8 cellular contexts compared by ENCODE assay signal in genomic region chr18:63235920-63236319, GRCh38.
DNase-seq lines count a peak whose midpoint lies in the region; ATAC-seq and TF ChIP-seq lines count a peak whose summit lies in the region.
"Not testable (repeated sequence)": the region's sequence is repeated elsewhere in the genome, so short reads cannot be mapped to it uniquely, and the experiment has no call there.

No MANE protein-coding gene starts in this region.

- not testable (repeated sequence) for H3K9me3 ChIP-seq in CD4-positive, CD25-positive, alpha-beta regulatory T cell (ENCODE audit: control insufficient read depth in 2 of 2, low read length in 2 of 2); ascending aorta; gastroesophageal sphincter; thoracic aorta

- H3K36me3 ChIP-seq in CD4-positive, CD25-positive, alpha-beta regulatory T cell (ENCODE audit: control insufficient read depth, insufficient read depth, low read length), result peaks cover 24% of the 10 kb centered on the region
- not testable (repeated sequence) for H3K36me3 ChIP-seq in ascending aorta, gastroesophageal sphincter, thoracic aorta

- intact Hi-C loops in activated CD4-positive, alpha-beta T cell treated with anti-CD3 and anti-CD28 coated beads for 36 hours (cut with DNase I, micrococcal nuclease), result loop anchor here (1.0 to 5.0 kb wide), 2 partner anchors 23 to 34 kb away; no protein-coding TSS in a partner anchor
- intact Hi-C loops in ascending aorta (cut with DNase I), result loop anchor here (2.0 to 5.0 kb wide), 2 partner anchors 83 to 89 kb away; partner anchors contain the start of gene BCL2

- TF ChIP-seq CTCF in ascending aorta (IDR thresholded peaks at IDR 0.05); gastroesophageal sphincter (IDR thresholded peaks at IDR 0.05); thoracic aorta (IDR thresholded peaks at IDR 0.05): not testable (repeated sequence)

- peak overlapping the region; percentile 14 for H3K27ac ChIP-seq in CD4-positive, CD25-positive, alpha-beta regulatory T cell (ENCODE audit: insufficient read depth, low read length, poor library complexity, severe bottlenecking)
- H3K27ac ChIP-seq in ascending aorta (peak overlapping the region; percentile 91), gastroesophageal sphincter (peak overlapping the region; percentile 57 to 86 (median 84)), thoracic aorta (peak overlapping the region; percentile 84 to 96)

- not testable (repeated sequence) for H3K27me3 Mint-ChIP-seq in CD4-positive, CD25-positive, alpha-beta regulatory T cell; activated CD4-positive, alpha-beta T cell treated with anti-CD3 and anti-CD28 coated beads for 36 hours; activated T-helper 17 cell treated with anti-CD3 and anti-CD28 coated beads, Interleukin-2, amount 50 U/mL, for 72 hours; natural killer cell treated with Interleukin-12 subunit alpha and Interleukin-12 subunit beta and Interleukin-15 and Interleukin-18, amount 100 ng/mL, for 72 hours

- CTCF ChIA-PET in activated CD4-positive, alpha-beta T cell treated with anti-CD3 and anti-CD28 coated beads for 36 hours (lab: Charles Lee), result not testable (repeated sequence)

- peaks cover 40% of the 10 kb centered on the region for H3K4me1 ChIP-seq in CD4-positive, CD25-positive, alpha-beta regulatory T cell (ENCODE audit: control insufficient read depth, insufficient read depth, low read length, poor library complexity, severe bottlenecking)
- H3K4me1 ChIP-seq in ascending aorta, result peaks cover 0 to 30% of the 10 kb centered on the region in 2 donors
- H3K4me1 ChIP-seq in gastroesophageal sphincter, result peaks cover 4 to 56% (median 10%) of the 10 kb centered on the region in 3 donors
- H3K4me1 ChIP-seq in thoracic aorta (ENCODE audit: control insufficient read depth in 1 of 2, low read depth in 2 of 2), result peaks cover 15 to 35% of the 10 kb centered on the region in 2 donors

- not testable (repeated sequence) for DNase-seq in CD4-positive, CD25-positive, alpha-beta regulatory T cell; ascending aorta (ENCODE audit: low spot score in 2 of 2); natural killer cell treated with Interleukin-12 subunit alpha and Interleukin-12 subunit beta and Interleukin-15 and Interleukin-18, amount 100 ng/mL, for 72 hours (ENCODE audit: low spot score); thoracic aorta (ENCODE audit: low spot score)
- DNase-seq in activated CD4-positive, alpha-beta T cell treated with anti-CD3 and anti-CD28 coated beads for 36 hours, result peak; percentile 56
- DNase-seq in stimulated activated CD4-positive, alpha-beta T cell treated with anti-CD3 and anti-CD28 coated beads, Interleukin-4, amount 100 ng/mL, for 24 hours, result peak; percentile 43

- POLR2A ChIA-PET in activated CD4-positive, alpha-beta T cell treated with anti-CD3 and anti-CD28 coated beads for 36 hours (lab: Charles Lee), result interaction anchor here (0.6 kb wide), 1 partner anchor 85 kb away, joined by 3 read pairs; no protein-coding TSS in a partner anchor

- H3K9me3 Mint-ChIP-seq in CD4-positive, CD25-positive, alpha-beta regulatory T cell; activated T-helper 17 cell treated with anti-CD3 and anti-CD28 coated beads, Interleukin-2, amount 50 U/mL, for 72 hours; natural killer cell treated with Interleukin-12 subunit alpha and Interleukin-12 subunit beta and Interleukin-15 and Interleukin-18, amount 100 ng/mL, for 72 hours: not testable (repeated sequence)
- H3K9me3 Mint-ChIP-seq in activated CD4-positive, alpha-beta T cell treated with anti-CD3 and anti-CD28 coated beads for 36 hours (ENCODE audit: low read depth), result peaks cover 25% of the 10 kb centered on the region

- peak overlapping the region in 2 of 4 donors; percentile 17 to 55 for H3K4me3 Mint-ChIP-seq in CD4-positive, CD25-positive, alpha-beta regulatory T cell
- not testable (repeated sequence) for H3K4me3 Mint-ChIP-seq in activated CD4-positive, alpha-beta T cell treated with anti-CD3 and anti-CD28 coated beads for 36 hours
- H3K4me3 Mint-ChIP-seq in activated T-helper 17 cell treated with anti-CD3 and anti-CD28 coated beads, Interleukin-2, amount 50 U/mL, for 72 hours, result peak overlapping the region; percentile 82
- peak overlapping the region; percentile 33 for H3K4me3 Mint-ChIP-seq in natural killer cell treated with Interleukin-12 subunit alpha and Interleukin-12 subunit beta and Interleukin-15 and Interleukin-18, amount 100 ng/mL, for 72 hours

- not testable (repeated sequence) for TF ChIP-seq POLR2A in gastroesophageal sphincter (IDR thresholded peaks at IDR 0.05)

- H3K4me3 ChIP-seq in CD4-positive, CD25-positive, alpha-beta regulatory T cell (ENCODE audit: low read depth, low read length); ascending aorta; gastroesophageal sphincter; thoracic aorta: not testable (repeated sequence)

- not testable (repeated sequence) for TF ChIP-seq EP300 in gastroesophageal sphincter (IDR thresholded peaks at IDR 0.05)

- peak overlapping the region in 1 of 3 donors; percentile 73 for H3K27ac Mint-ChIP-seq in CD4-positive, CD25-positive, alpha-beta regulatory T cell
- peak overlapping the region; percentile 85 for H3K27ac Mint-ChIP-seq in activated CD4-positive, alpha-beta T cell treated with anti-CD3 and anti-CD28 coated beads for 36 hours
- peak overlapping the region; percentile 86 for H3K27ac Mint-ChIP-seq in activated T-helper 17 cell treated with anti-CD3 and anti-CD28 coated beads, Interleukin-2, amount 50 U/mL, for 72 hours
- H3K27ac Mint-ChIP-seq in natural killer cell treated with Interleukin-12 subunit alpha and Interleukin-12 subunit beta and Interleukin-15 and Interleukin-18, amount 100 ng/mL, for 72 hours, result peak overlapping the region; percentile 69 to 71

- peaks cover 55 to 77% (median 65%) of the 10 kb centered on the region in 4 donors for H3K4me1 Mint-ChIP-seq in CD4-positive, CD25-positive, alpha-beta regulatory T cell
- H3K4me1 Mint-ChIP-seq in activated CD4-positive, alpha-beta T cell treated with anti-CD3 and anti-CD28 coated beads for 36 hours, result peaks cover 73% of the 10 kb centered on the region
- peaks cover 62% of the 10 kb centered on the region for H3K4me1 Mint-ChIP-seq in activated T-helper 17 cell treated with anti-CD3 and anti-CD28 coated beads, Interleukin-2, amount 50 U/mL, for 72 hours
- H3K4me1 Mint-ChIP-seq in natural killer cell treated with Interleukin-12 subunit alpha and Interleukin-12 subunit beta and Interleukin-15 and Interleukin-18, amount 100 ng/mL, for 72 hours (ENCODE audit: low read depth in 2 of 2), result peaks cover 35 to 40% of the 10 kb centered on the region in 2 donors

- H3K36me3 Mint-ChIP-seq in CD4-positive, CD25-positive, alpha-beta regulatory T cell, result peaks cover 41% of the 10 kb centered on the region
- H3K36me3 Mint-ChIP-seq in activated CD4-positive, alpha-beta T cell treated with anti-CD3 and anti-CD28 coated beads for 36 hours (ENCODE audit: low read depth), result peaks cover 60% of the 10 kb centered on the region
- H3K36me3 Mint-ChIP-seq in activated T-helper 17 cell treated with anti-CD3 and anti-CD28 coated beads, Interleukin-2, amount 50 U/mL, for 72 hours (ENCODE audit: low read depth), result peaks cover 94% of the 10 kb centered on the region
- H3K36me3 Mint-ChIP-seq in natural killer cell treated with Interleukin-12 subunit alpha and Interleukin-12 subunit beta and Interleukin-15 and Interleukin-18, amount 100 ng/mL, for 72 hours, result peaks cover 10% of the 10 kb centered on the region

- not testable (repeated sequence) for ATAC-seq in CD4-positive, CD25-positive, alpha-beta regulatory T cell (ENCODE audit: low read depth in 2 of 2); gastroesophageal sphincter; natural killer cell treated with Interleukin-12 subunit alpha and Interleukin-12 subunit beta and Interleukin-15 and Interleukin-18, amount 100 ng/mL, for 72 hours; thoracic aorta (ENCODE audit: insufficient number of reproducible peaks, low FRiP score, low read depth)
- peak; percentile 45 for ATAC-seq in activated CD4-positive, alpha-beta T cell treated with anti-CD3 and anti-CD28 coated beads for 36 hours
- ATAC-seq in activated T-helper 17 cell treated with anti-CD3 and anti-CD28 coated beads, Interleukin-2, amount 50 U/mL, for 72 hours (replicated peaks), result peak; percentile 56

- 84 to 94% methylated on average over 4 of the region's 4 CpGs for WGBS in gastroesophageal sphincter (ENCODE audit: low coverage in 1 of 2), 2 donors

- H3K27me3 ChIP-seq in CD4-positive, CD25-positive, alpha-beta regulatory T cell (ENCODE audit: control insufficient read depth, insufficient read depth, low read length); ascending aorta; gastroesophageal sphincter; thoracic aorta (replicated peaks; ENCODE audit: insufficient read depth): not testable (repeated sequence)

Comparison
In these comparisons a context has a peak if more than half of its experiments do, and no peak if none do; other contexts are left out.
1. H3K27ac ChIP-seq: peak in every context shown above with its lines; median percentile 91 in ascending aorta; 90 in thoracic aorta; 84 in gastroesophageal sphincter; 14 in CD4-positive, CD25-positive, alpha-beta regulatory T cell.